ENCODE assay signal across 22 cellular contexts in genomic region chr7:128726673-128727072, GRCh38. TPM values are rescaled to one million over a fixed set of nuclear protein-coding genes. Genes with fewer than 3 reads are reported as not detected.
DNase-seq lines count a peak whose midpoint lies in the region; ATAC-seq, FAIRE-seq and TF ChIP-seq lines count a peak whose summit lies in the region.
"Had no signal": no experiment of that assay in that cellular context is flagged by ENCODE, and none has a peak within 500 bp of the region (broad histone marks: within the 10 kb centered on the region; RNA-seq: fewer than 3 reads in every experiment).

No MANE protein-coding gene starts in this region.

- no peak overlapping the region for H3K4me3 ChIP-seq in BLaER1
- H3K4me3 ChIP-seq in keratinocyte (ENCODE audit: control insufficient read depth in 2 of 3, extremely low read depth in 1 of 3, insufficient read depth in 2 of 3, low read depth in 1 of 3, low read length in 3 of 3), result no peak overlapping the region
- peak overlapping the region; percentile 47 for H3K4me3 ChIP-seq in neural cell (ENCODE audit: low read length)
- no peak overlapping the region for H3K4me3 ChIP-seq in right atrium auricular region

- TF ChIP-seq EP300 in neural cell (conservative IDR thresholded peaks at IDR 0.05; ENCODE audit: poor library complexity, severe bottlenecking), result no peak

- no peaks in the 10 kb centered on the region for H3K36me3 Mint-ChIP-seq in brain
- H3K36me3 Mint-ChIP-seq: CD14-positive monocyte; CD4-positive, alpha-beta memory T cell had no signal

- no peaks in the 10 kb centered on the region for H3K9me2 ChIP-seq in neural cell (ENCODE audit: insufficient read depth, low read length)

- no peak for TF ChIP-seq CTCF in brain (conservative IDR thresholded peaks at IDR 0.05)
- no peak for TF ChIP-seq CTCF in keratinocyte (optimal IDR thresholded peaks at IDR 0.05 in 1 of 3, IDR thresholded peaks at IDR 0.05 in 1 of 3, conservative IDR thresholded peaks at IDR 0.05 in 1 of 3; ENCODE audit: extremely low read depth in 1 of 3, insufficient read depth in 2 of 3, low read length in 3 of 3)
- no peak for TF ChIP-seq CTCF in neural cell (IDR thresholded peaks at IDR 0.05; ENCODE audit: poor library complexity, severe bottlenecking)
- TF ChIP-seq CTCF in right atrium auricular region (IDR thresholded peaks at IDR 0.05), result no peak

- H3K9me3 Mint-ChIP-seq in brain, result no peaks in the 10 kb centered on the region
- H3K9me3 Mint-ChIP-seq: CD4-positive, alpha-beta memory T cell had no signal

- peaks cover 39% of the 10 kb centered on the region for H3K4me1 ChIP-seq in BLaER1
- peaks cover 26% of the 10 kb centered on the region for H3K4me1 ChIP-seq in keratinocyte (ENCODE audit: control insufficient read depth, extremely low read depth, insufficient read depth, low read length)
- no peaks in the 10 kb centered on the region for H3K4me1 ChIP-seq in right atrium auricular region

- H3K9ac ChIP-seq in BLaER1 (no peak overlapping the region), keratinocyte (ENCODE audit: control insufficient read depth, extremely low read depth, insufficient read depth, low read length) (no peak overlapping the region), neural cell (ENCODE audit: low read length) (peak overlapping the region; percentile 64)

- no peaks in the 10 kb centered on the region for H3K9me1 ChIP-seq in keratinocyte (ENCODE audit: control insufficient read depth, extremely low read depth, insufficient read depth, low read length)

- H3K27ac Mint-ChIP-seq in brain, result peak overlapping the region; percentile 47 to 100 (median 95)
- H3K27ac Mint-ChIP-seq: CD4-positive, alpha-beta memory T cell had no signal

- peaks cover 3% of the 10 kb centered on the region for H3K27me3 Mint-ChIP-seq in brain

- dilution Hi-C loops in keratinocyte (cut with MboI; ENCODE audit: extremely low pct_ligation_motif_present, low sequenced_read_pairs), result no loop called here

- H3K79me2 ChIP-seq in keratinocyte (ENCODE audit: control insufficient read depth, insufficient read depth, low read length) (no peaks in the 10 kb centered on the region), neural cell (replicated peaks; ENCODE audit: insufficient read depth, low read length) (no peaks in the 10 kb centered on the region)

- H3K36me3 ChIP-seq in BLaER1, result no peaks in the 10 kb centered on the region
- no peaks in the 10 kb centered on the region for H3K36me3 ChIP-seq in keratinocyte (ENCODE audit: control insufficient read depth in 2 of 2, extremely low read depth in 1 of 2, insufficient read depth in 2 of 2, low read length in 2 of 2)
- no peaks in the 10 kb centered on the region for H3K36me3 ChIP-seq in neural cell (ENCODE audit: insufficient read depth, low read length)
- H3K36me3 ChIP-seq in right atrium auricular region, result no peaks in the 10 kb centered on the region

- H4K20me1 ChIP-seq in BLaER1, result no peaks in the 10 kb centered on the region
- no peaks in the 10 kb centered on the region for H4K20me1 ChIP-seq in keratinocyte (ENCODE audit: control insufficient read depth, extremely low read depth, insufficient read depth, low read length)
- no peaks in the 10 kb centered on the region for H4K20me1 ChIP-seq in neural cell (ENCODE audit: insufficient read depth)

- H3K27me3 ChIP-seq in BLaER1 (no peaks in the 10 kb centered on the region), keratinocyte (ENCODE audit: control insufficient read depth, extremely low read depth, insufficient read depth, low read length) (no peaks in the 10 kb centered on the region), neural cell (ENCODE audit: insufficient read depth, low read depth, low read length) (no peaks in the 10 kb centered on the region), right atrium auricular region (no peaks in the 10 kb centered on the region)

- ATAC-seq in HG02970 (IDR thresholded peaks at IDR 0.05; ENCODE audit: low FRiP score, unreplicated experiment), result no peak
- ATAC-seq: HCT116 had no signal

- H3K4me1 Mint-ChIP-seq in brain, result peaks cover 41% of the 10 kb centered on the region
- H3K4me1 Mint-ChIP-seq: CD4-positive, alpha-beta memory T cell had no signal

- H3F3A ChIP-seq in neural cell (ENCODE audit: insufficient read depth, low read length, poor library complexity, severe bottlenecking), result no peaks in the 10 kb centered on the region

- peak overlapping the region; percentile 65 for H3K4me2 ChIP-seq in BLaER1
- peak overlapping the region; percentile 7 for H3K4me2 ChIP-seq in keratinocyte (ENCODE audit: control insufficient read depth, extremely low read depth, insufficient read depth, low read depth, low read length)
- H3K4me2 ChIP-seq in neural cell (ENCODE audit: low read length), result peak overlapping the region; percentile 52

- H3K9me3 ChIP-seq in BLaER1 (peaks cover 8% of the 10 kb centered on the region), keratinocyte (ENCODE audit: control insufficient read depth, low read depth, low read length) (no peaks in the 10 kb centered on the region), neural cell (ENCODE audit: low read length) (no peaks in the 10 kb centered on the region), right atrium auricular region (no peaks in the 10 kb centered on the region)

- no peak for TF ChIP-seq RAD21 in neural cell (conservative IDR thresholded peaks at IDR 0.05)

- H2AFZ ChIP-seq in keratinocyte (ENCODE audit: control insufficient read depth, low read length), result no peak overlapping the region
- no peak overlapping the region for H2AFZ ChIP-seq in neural cell (ENCODE audit: low read depth, low read length)

- H3K4me3 Mint-ChIP-seq in brain, result peak overlapping the region in 4 of 5 experiments; percentile 10 to 76 (median 66)
- H3K4me3 Mint-ChIP-seq: CD14-positive monocyte; CD4-positive, alpha-beta memory T cell had no signal

- DNase-seq in keratinocyte (ENCODE audit: low read depth, low spot score) (no peak), right atrium auricular region (ENCODE audit: low spot score) (no peak), cerebellar cortex (ENCODE audit: low spot score) (no peak), NCI-H1436 (lab: John Stamatoyannopoulos, UW) (no peak)
- DNase-seq: AML-193; CD4-positive, alpha-beta memory T cell; DMS153; DMS79; GDM1; GOT3; H7 had no signal

- H3K27ac ChIP-seq in BLaER1 (no peak overlapping the region), keratinocyte (ENCODE audit: control insufficient read depth, insufficient read depth, low read length) (peak overlapping the region; percentile 39), neural cell (ENCODE audit: low read length) (peak overlapping the region; percentile 96), right atrium auricular region (no peak overlapping the region)
- H3K27ac ChIP-seq: HL-60 had no signal

- no peak for FAIRE-seq in keratinocyte (lab: Jason Lieb, UNC)
- FAIRE-seq: A204.1 had no signal

TF ChIP-seq in neural cell, 6 proteins besides CTCF, POLR2A, EP300 and RAD21 (continues in another document):
- TF ChIP-seq POLR2AphosphoS5 (IDR thresholded peaks at IDR 0.05) (no peak), MXI1 (conservative IDR thresholded peaks at IDR 0.05; ENCODE audit: poor library complexity, severe bottlenecking) (no peak), SMC3 (conservative IDR thresholded peaks at IDR 0.05; ENCODE audit: poor library complexity) (no peak)

RNA-seq across cellular contexts. Expression of gene CALU, which starts 12.5 kb away (rescaled TPM):
- polyA plus RNA-seq in brain (ENCODE audit: insufficient read depth, low read depth, low replicate concordance) (41.6 TPM), keratinocyte (96.0 to 188 TPM (median 155 TPM) in 3 replicates), neural cell (31.8 and 38.1 TPM in 2 replicates)
- 183 TPM for polyA plus RNA-seq in keratinocyte (2011; ENCODE audit: low read depth)
- 47.9 and 86.0 TPM in 2 replicates for polyA plus RNA-seq in keratinocyte (2011; cell fraction: cytosol; rRNA removed)
- 166 and 224 TPM in 2 replicates for polyA plus RNA-seq in keratinocyte (2011; cell fraction: nucleus; rRNA removed)
- 43.9 and 203 TPM in 2 replicates for polyA plus RNA-seq in keratinocyte (2012; ENCODE audit: low replicate concordance)
- polyA minus RNA-seq in keratinocyte (29.3 to 93.0 TPM (median 53.0 TPM) in 3 replicates), neural cell (45.0 and 55.5 TPM in 2 replicates)
- 58.9 TPM for polyA minus RNA-seq in keratinocyte (2011; cell fraction: cytosol; rRNA and poly(A)+ RNA removed)
- polyA minus RNA-seq in keratinocyte (2011; cell fraction: nucleus; rRNA and poly(A)+ RNA removed), result 88.5 and 196 TPM in 2 replicates
- total RNA-seq in right atrium auricular region, result 100 to 1,000 TPM; 190 to 286 TPM

RNA-seq across cellular contexts. Expression of gene OPN1SW, which starts 48.9 kb away (rescaled TPM):
- polyA plus RNA-seq in brain (ENCODE audit: insufficient read depth, low read depth, low replicate concordance) (not detected), keratinocyte (not detected in 3 replicates), neural cell (1.2 and 1.9 TPM in 2 replicates)
- not detected for polyA plus RNA-seq in keratinocyte (2011; ENCODE audit: low read depth)
- not detected in 2 replicates for polyA plus RNA-seq in keratinocyte (2011; cell fraction: cytosol; rRNA removed)
- polyA plus RNA-seq in keratinocyte (2011; cell fraction: nucleus; rRNA removed), result not detected in 2 replicates
- not detected in 2 replicates for polyA plus RNA-seq in keratinocyte (2012; ENCODE audit: low replicate concordance)
- polyA minus RNA-seq in keratinocyte (not detected in 3 replicates), neural cell (not detected in 2 replicates)
- not detected for polyA minus RNA-seq in keratinocyte (2011; cell fraction: cytosol; rRNA and poly(A)+ RNA removed)
- not detected in 2 replicates for polyA minus RNA-seq in keratinocyte (2011; cell fraction: nucleus; rRNA and poly(A)+ RNA removed)
- total RNA-seq in right atrium auricular region, result not detected
- total RNA-seq: CD4-positive, alpha-beta memory T cell; Daoy; H7; HT1080 had no signal
- polyA plus RNA-seq: BJ; CD14-positive monocyte; CD4-positive, alpha-beta memory T cell had no signal

RNA-seq across cellular contexts. Expression of gene GARIN1A, which starts 54.6 kb away (rescaled TPM):
- polyA plus RNA-seq in brain (ENCODE audit: insufficient read depth, low read depth, low replicate concordance) (not detected), keratinocyte (0.69 to 1.1 TPM (median 0.87 TPM) in 3 replicates), neural cell (1.7 and 2.8 TPM in 2 replicates)
- polyA plus RNA-seq in keratinocyte (2011; ENCODE audit: low read depth), result 0.21 TPM
- 0.05 and 0.07 TPM in 2 replicates for polyA plus RNA-seq in keratinocyte (2011; cell fraction: cytosol; rRNA removed)
- 6.4 and 8.8 TPM in 2 replicates for polyA plus RNA-seq in keratinocyte (2011; cell fraction: nucleus; rRNA removed)
- 0.52 and 0.66 TPM in 2 replicates for polyA plus RNA-seq in keratinocyte (2012; ENCODE audit: low replicate concordance)
- polyA minus RNA-seq in keratinocyte (0.26 to 2.1 TPM (median 1.0 TPM) in 3 replicates), neural cell (0.69 and 1.5 TPM in 2 replicates)
- not detected for polyA minus RNA-seq in keratinocyte (2011; cell fraction: cytosol; rRNA and poly(A)+ RNA removed)
- polyA minus RNA-seq in keratinocyte (2011; cell fraction: nucleus; rRNA and poly(A)+ RNA removed), result 2.4 and 6.9 TPM in 2 replicates
- under 1 TPM; 0.39 to 0.63 TPM for total RNA-seq in right atrium auricular region
- total RNA-seq: H7 had no signal

Comparison
In these comparisons a context has a peak if more than half of its experiments do, and no peak if none do; other contexts are left out.
1. H3K27ac ChIP-seq: peak in keratinocyte (single experiment) and neural cell (single experiment); none in BLaER1 (single experiment) and right atrium auricular region (0 of 2).
2. H3K4me2 ChIP-seq: peak in every context shown above with its lines; median percentile 65 in BLaER1; 52 in neural cell; 7 in keratinocyte.